1 cellular context compared by ENCODE assay signal in the genomic region with DNA sequence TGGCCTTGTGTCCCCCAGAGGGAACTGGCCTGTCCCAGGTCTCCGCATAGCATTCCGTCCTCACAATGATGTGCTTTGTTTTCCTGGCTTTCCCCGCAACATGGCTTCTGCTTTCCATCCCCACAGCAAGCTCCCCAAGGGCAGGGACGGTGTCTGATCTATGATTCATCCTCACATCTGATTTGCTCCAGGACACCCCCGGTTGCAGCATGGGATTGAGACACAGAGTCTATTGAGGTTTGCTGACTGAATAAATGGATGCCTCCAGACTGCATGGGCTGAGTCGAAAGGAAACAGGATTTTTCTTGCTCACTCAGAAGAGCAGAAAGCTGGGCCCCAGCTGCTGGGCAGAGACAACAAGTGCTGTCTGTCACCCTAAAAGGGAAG.
TF ChIP-seq lines count a peak whose summit lies in the region.

No MANE protein-coding gene starts in this region.

TF ChIP-seq in HepG2, 621 proteins besides CTCF, POLR2A, EP300 and RAD21:
- TF ChIP-seq, protein P1, sequence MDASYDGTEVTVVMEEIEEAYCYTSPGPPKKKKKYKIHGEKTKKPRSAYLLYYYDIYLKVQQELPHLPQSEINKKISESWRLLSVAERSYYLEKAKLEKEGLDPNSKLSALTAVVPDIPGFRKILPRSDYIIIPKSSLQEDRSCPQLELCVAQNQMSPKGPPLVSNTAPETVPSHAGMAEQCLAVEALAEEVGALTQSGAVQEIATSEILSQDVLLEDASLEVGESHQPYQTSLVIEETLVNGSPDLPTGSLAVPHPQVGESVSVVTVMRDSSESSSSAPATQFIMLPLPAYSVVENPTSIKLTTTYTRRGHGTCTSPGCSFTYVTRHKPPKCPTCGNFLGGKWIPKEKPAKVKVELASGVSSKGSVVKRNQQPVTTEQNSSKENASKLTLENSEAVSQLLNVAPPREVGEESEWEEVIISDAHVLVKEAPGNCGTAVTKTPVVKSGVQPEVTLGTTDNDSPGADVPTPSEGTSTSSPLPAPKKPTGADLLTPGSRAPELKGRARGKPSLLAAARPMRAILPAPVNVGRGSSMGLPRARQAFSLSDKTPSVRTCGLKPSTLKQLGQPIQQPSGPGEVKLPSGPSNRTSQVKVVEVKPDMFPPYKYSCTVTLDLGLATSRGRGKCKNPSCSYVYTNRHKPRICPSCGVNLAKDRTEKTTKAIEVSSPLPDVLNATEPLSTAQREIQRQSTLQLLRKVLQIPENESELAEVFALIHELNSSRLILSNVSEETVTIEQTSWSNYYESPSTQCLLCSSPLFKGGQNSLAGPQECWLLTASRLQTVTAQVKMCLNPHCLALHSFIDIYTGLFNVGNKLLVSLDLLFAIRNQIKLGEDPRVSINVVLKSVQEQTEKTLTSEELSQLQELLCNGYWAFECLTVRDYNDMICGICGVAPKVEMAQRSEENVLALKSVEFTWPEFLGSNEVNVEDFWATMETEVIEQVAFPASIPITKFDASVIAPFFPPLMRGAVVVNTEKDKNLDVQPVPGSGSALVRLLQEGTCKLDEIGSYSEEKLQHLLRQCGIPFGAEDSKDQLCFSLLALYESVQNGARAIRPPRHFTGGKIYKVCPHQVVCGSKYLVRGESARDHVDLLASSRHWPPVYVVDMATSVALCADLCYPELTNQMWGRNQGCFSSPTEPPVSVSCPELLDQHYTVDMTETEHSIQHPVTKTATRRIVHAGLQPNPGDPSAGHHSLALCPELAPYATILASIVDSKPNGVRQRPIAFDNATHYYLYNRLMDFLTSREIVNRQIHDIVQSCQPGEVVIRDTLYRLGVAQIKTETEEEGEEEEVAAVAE (CRISPR knock-in tag; IDR thresholded peaks at IDR 0.05; ENCODE audit: borderline replicate concordance), result no peak
- TF ChIP-seq ZNF3 (CRISPR knock-in tag; IDR thresholded peaks at IDR 0.05), result 0 out of 2 replicates have a peak, but pooled peaks have one; percentile 48
- TF ChIP-seq, protein P2, sequence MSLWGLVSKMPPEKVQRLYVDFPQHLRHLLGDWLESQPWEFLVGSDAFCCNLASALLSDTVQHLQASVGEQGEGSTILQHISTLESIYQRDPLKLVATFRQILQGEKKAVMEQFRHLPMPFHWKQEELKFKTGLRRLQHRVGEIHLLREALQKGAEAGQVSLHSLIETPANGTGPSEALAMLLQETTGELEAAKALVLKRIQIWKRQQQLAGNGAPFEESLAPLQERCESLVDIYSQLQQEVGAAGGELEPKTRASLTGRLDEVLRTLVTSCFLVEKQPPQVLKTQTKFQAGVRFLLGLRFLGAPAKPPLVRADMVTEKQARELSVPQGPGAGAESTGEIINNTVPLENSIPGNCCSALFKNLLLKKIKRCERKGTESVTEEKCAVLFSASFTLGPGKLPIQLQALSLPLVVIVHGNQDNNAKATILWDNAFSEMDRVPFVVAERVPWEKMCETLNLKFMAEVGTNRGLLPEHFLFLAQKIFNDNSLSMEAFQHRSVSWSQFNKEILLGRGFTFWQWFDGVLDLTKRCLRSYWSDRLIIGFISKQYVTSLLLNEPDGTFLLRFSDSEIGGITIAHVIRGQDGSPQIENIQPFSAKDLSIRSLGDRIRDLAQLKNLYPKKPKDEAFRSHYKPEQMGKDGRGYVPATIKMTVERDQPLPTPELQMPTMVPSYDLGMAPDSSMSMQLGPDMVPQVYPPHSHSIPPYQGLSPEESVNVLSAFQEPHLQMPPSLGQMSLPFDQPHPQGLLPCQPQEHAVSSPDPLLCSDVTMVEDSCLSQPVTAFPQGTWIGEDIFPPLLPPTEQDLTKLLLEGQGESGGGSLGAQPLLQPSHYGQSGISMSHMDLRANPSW (CRISPR knock-in tag; IDR thresholded peaks at IDR 0.05; ENCODE audit: borderline replicate concordance), result no peak
